8 cellular contexts compared by ENCODE assay signal in genomic region chr2:118013221-118013723, GRCh38. TPM values are rescaled to one million over a fixed set of nuclear protein-coding genes. Genes with fewer than 3 reads are reported as not detected.
DNase-seq lines count a peak whose midpoint lies in the region; ATAC-seq and TF ChIP-seq lines count a peak whose summit lies in the region.

No MANE protein-coding gene starts in this region.

- peaks cover 38% of the 10 kb centered on the region for H3K4me1 Mint-ChIP-seq in activated naive CD4-positive, alpha-beta T cell treated with anti-CD3 and anti-CD28 coated beads for 36 hours (ENCODE audit: low read depth)
- H3K4me1 Mint-ChIP-seq in neural crest cell, result peaks cover 24% of the 10 kb centered on the region

- peak; percentile 43 for DNase-seq in activated naive CD4-positive, alpha-beta T cell treated with anti-CD3 and anti-CD28 coated beads for 36 hours
- DNase-seq in activated naive CD4-positive, alpha-beta T cell treated with Interleukin-2 at 50 U/mL for 16 hours, result no peak
- DNase-seq in NCI-H345 treated with DMSO at 0.1 percent for 48 hours (lab: John Stamatoyannopoulos, UW; ENCODE audit: unreplicated experiment) (peak; percentile 14), foreskin melanocyte (peak; percentile 2), neural crest cell (ENCODE audit: low read depth, low spot score) (peak; percentile 18), aorta (peak; percentile 73 to 80)
- peak; percentile 7 for DNase-seq in activated T-helper 9 cell treated with anti-CD3 and anti-CD28 coated beads, Interleukin-2, amount 50 U/mL, for 16 hours (ENCODE audit: low read depth)

- no peaks in the 10 kb centered on the region for H3K4me1 ChIP-seq in aorta (ENCODE audit: control insufficient read depth in 1 of 2, insufficient read depth in 2 of 2, low read length in 2 of 2)

- CTCF ChIA-PET in activated naive CD4-positive, alpha-beta T cell treated with anti-CD3 and anti-CD28 coated beads for 36 hours (lab: Charles Lee), result interaction anchor here (3.4 kb wide), 1 partner anchor 9 kb away, joined by 31 read pairs; no protein-coding TSS in a partner anchor

- H3K27ac Mint-ChIP-seq in activated naive CD4-positive, alpha-beta T cell treated with anti-CD3 and anti-CD28 coated beads for 36 hours, result peak overlapping the region; percentile 24
- H3K27ac Mint-ChIP-seq in neural crest cell (ENCODE audit: unreplicated experiment), result no peak overlapping the region

- peak overlapping the region in 1 of 2 donors; percentile 60 for H3K27ac ChIP-seq in aorta (ENCODE audit: low read depth in 1 of 2, low read length in 2 of 2)

- peak overlapping the region; percentile 89 to 98 for H3K4me3 ChIP-seq in aorta (ENCODE audit: low read length in 2 of 2)

- WGBS in aorta, 2 donors, result 0 to 1% methylated on average over 45 to 48 of the region's 48 CpGs

- peaks cover 2% of the 10 kb centered on the region for H3K36me3 Mint-ChIP-seq in activated naive CD4-positive, alpha-beta T cell treated with anti-CD3 and anti-CD28 coated beads for 36 hours (ENCODE audit: low read depth)
- no peaks in the 10 kb centered on the region for H3K36me3 Mint-ChIP-seq in neural crest cell (ENCODE audit: low read depth)

- no peaks in the 10 kb centered on the region for H3K27me3 ChIP-seq in aorta (ENCODE audit: control insufficient read depth in 1 of 2, insufficient read depth in 2 of 2, low read length in 1 of 2)

- H3K9me3 Mint-ChIP-seq in activated naive CD4-positive, alpha-beta T cell treated with anti-CD3 and anti-CD28 coated beads for 36 hours, result peaks cover 3% of the 10 kb centered on the region
- no peaks in the 10 kb centered on the region for H3K9me3 Mint-ChIP-seq in neural crest cell

- intact Hi-C loops in activated naive CD4-positive, alpha-beta T cell treated with anti-CD3 and anti-CD28 coated beads for 36 hours (cut with micrococcal nuclease), result loop anchor here (1.0 to 5.0 kb wide), 2 partner anchors 10 to 1354 kb away; partner anchors contain the start of genes C2orf76 and DBI
- intact Hi-C loops in aorta (cut with DNase I), result no loop called here

- H3K4me3 Mint-ChIP-seq in activated naive CD4-positive, alpha-beta T cell treated with anti-CD3 and anti-CD28 coated beads for 36 hours, result peak overlapping the region; percentile 95
- H3K4me3 Mint-ChIP-seq in neural crest cell, result peak overlapping the region; percentile 89

- TF ChIP-seq CTCF in neural crest cell (conservative IDR thresholded peaks at IDR 0.05), result no peak

- H3K36me3 ChIP-seq in aorta (ENCODE audit: control insufficient read depth in 1 of 2, insufficient read depth in 2 of 2, low read length in 1 of 2), result no peaks in the 10 kb centered on the region

- no peaks in the 10 kb centered on the region for H3K27me3 Mint-ChIP-seq in activated naive CD4-positive, alpha-beta T cell treated with anti-CD3 and anti-CD28 coated beads for 36 hours (ENCODE audit: low read depth)
- H3K27me3 Mint-ChIP-seq in neural crest cell (ENCODE audit: low read depth), result peaks cover 24% of the 10 kb centered on the region

- H3K9me3 ChIP-seq in aorta (ENCODE audit: control insufficient read depth, low read length), result no peaks in the 10 kb centered on the region

- ATAC-seq in HG02852 (IDR thresholded peaks at IDR 0.05; ENCODE audit: unreplicated experiment) (peak; percentile 31), aorta (ENCODE audit: low FRiP score) (peak; percentile 66)

RNA-seq across cellular contexts. Expression of gene CCDC93, which starts 0.6 kb away (rescaled TPM):
- 10 to 100 TPM; 29.0 to 32.8 TPM for total RNA-seq in activated naive CD4-positive, alpha-beta T cell treated with anti-CD3 and anti-CD28 coated beads for 36 hours
- 39.1 and 46.6 TPM in 2 replicates for total RNA-seq in neural crest cell
- total RNA-seq in aorta, result 10 to 100 TPM; 34.8 to 42.8 TPM
- 10 to 100 TPM in 1 of 2 donors, 1 to 10 TPM in 1; 5.8 to 12.1 TPM for polyA plus RNA-seq in aorta
